In the genomic region with DNA sequence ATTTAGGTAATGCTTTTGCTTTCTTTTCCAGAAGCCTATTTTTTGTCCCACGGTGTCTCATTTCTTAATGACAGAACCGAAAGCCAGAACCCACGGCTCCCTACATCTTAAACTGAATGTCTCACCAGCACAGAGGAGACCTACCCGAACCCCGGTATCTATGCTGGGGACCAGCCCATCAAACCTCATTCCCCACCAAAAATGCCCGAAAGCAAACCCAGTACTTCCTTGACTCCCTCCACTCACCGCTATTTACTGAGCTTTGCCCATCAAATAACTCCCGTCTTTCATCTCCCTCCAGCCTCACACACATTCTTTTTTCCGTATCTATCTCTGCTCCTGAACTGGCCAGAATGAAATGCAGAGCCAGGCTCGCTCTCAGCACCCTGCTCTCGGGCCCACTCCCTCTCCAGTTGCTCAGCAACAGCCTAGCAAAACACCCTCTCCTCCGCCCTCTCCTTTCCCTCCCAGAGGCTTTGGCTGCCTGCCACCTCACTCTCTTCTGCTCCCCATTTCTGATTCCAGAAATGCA, we compare ENCODE assay signal across 8 cellular contexts. TPM values are rescaled to one million over a fixed set of nuclear protein-coding genes. Genes with fewer than 3 reads are reported as not detected.
DNase-seq lines count a peak whose midpoint lies in the region; ATAC-seq and TF ChIP-seq lines count a peak whose summit lies in the region.

No MANE protein-coding gene starts in this region.

- TF ChIP-seq CTCF in natural killer cell (IDR thresholded peaks at IDR 0.05) (no peak), brain (conservative IDR thresholded peaks at IDR 0.05) (no peak)

- H3K4me3 Mint-ChIP-seq in natural killer cell treated with Interleukin-12 subunit alpha and Interleukin-12 subunit beta and Interleukin-15 and Interleukin-18, amount 100 ng/mL, for 72 hours: peak overlapping the region; percentile 66
- H3K4me3 Mint-ChIP-seq in natural killer cell: no peak overlapping the region
- H3K4me3 Mint-ChIP-seq in brain: peak overlapping the region; percentile 85 to 90 (median 87)

- no peaks in the 10 kb centered on the region for H3K9me3 Mint-ChIP-seq in natural killer cell treated with Interleukin-12 subunit alpha and Interleukin-12 subunit beta and Interleukin-15 and Interleukin-18, amount 100 ng/mL, for 72 hours
- H3K9me3 Mint-ChIP-seq in natural killer cell: no peaks in the 10 kb centered on the region
- H3K9me3 Mint-ChIP-seq in brain: peaks cover 0 to 5% (median 0%) of the 10 kb centered on the region in 5 experiments

- peaks cover 49 to 70% of the 10 kb centered on the region in 2 donors for H3K27me3 Mint-ChIP-seq in natural killer cell treated with Interleukin-12 subunit alpha and Interleukin-12 subunit beta and Interleukin-15 and Interleukin-18, amount 100 ng/mL, for 72 hours
- H3K27me3 Mint-ChIP-seq in natural killer cell (ENCODE audit: low read depth in 2 of 2): peaks cover 47 to 61% of the 10 kb centered on the region in 2 donors
- peaks cover 7% of the 10 kb centered on the region for H3K27me3 Mint-ChIP-seq in brain

- peaks cover 24 to 30% of the 10 kb centered on the region in 2 donors for H3K4me1 Mint-ChIP-seq in natural killer cell treated with Interleukin-12 subunit alpha and Interleukin-12 subunit beta and Interleukin-15 and Interleukin-18, amount 100 ng/mL, for 72 hours (ENCODE audit: low read depth in 2 of 2)
- H3K4me1 Mint-ChIP-seq in natural killer cell (peaks cover 17 to 36% of the 10 kb centered on the region in 2 donors), brain (peaks cover 56% of the 10 kb centered on the region)

- H3K9me3 ChIP-seq in effector memory CD4-positive, alpha-beta T cell (ENCODE audit: control insufficient read depth, low read length): no peaks in the 10 kb centered on the region

- H3K27ac Mint-ChIP-seq in natural killer cell treated with Interleukin-12 subunit alpha and Interleukin-12 subunit beta and Interleukin-15 and Interleukin-18, amount 100 ng/mL, for 72 hours: no peak overlapping the region
- H3K27ac Mint-ChIP-seq in natural killer cell: no peak overlapping the region
- H3K27ac Mint-ChIP-seq in brain: peak overlapping the region in 4 of 5 experiments; percentile 86 to 94 (median 92)

- peak overlapping the region; percentile 4 for H3K4me3 ChIP-seq in iPS-11a (ENCODE audit: low read depth, low read length)
- no peak overlapping the region for H3K4me3 ChIP-seq in effector memory CD4-positive, alpha-beta T cell (ENCODE audit: insufficient read depth, low read depth, low read length, poor library complexity, severe bottlenecking)

- H3K27me3 ChIP-seq in effector memory CD4-positive, alpha-beta T cell (replicated peaks; ENCODE audit: control insufficient read depth, insufficient read depth, low read length, poor library complexity, severe bottlenecking): peaks cover 34% of the 10 kb centered on the region

- ATAC-seq in natural killer cell treated with Interleukin-12 subunit alpha and Interleukin-12 subunit beta and Interleukin-15 and Interleukin-18, amount 100 ng/mL, for 72 hours: no peak
- ATAC-seq in natural killer cell: no peak

- no peaks in the 10 kb centered on the region for H3K36me3 ChIP-seq in effector memory CD4-positive, alpha-beta T cell (ENCODE audit: control insufficient read depth, insufficient read depth, low read length)

- no peaks in the 10 kb centered on the region for H3K36me3 Mint-ChIP-seq in natural killer cell treated with Interleukin-12 subunit alpha and Interleukin-12 subunit beta and Interleukin-15 and Interleukin-18, amount 100 ng/mL, for 72 hours
- no peaks in the 10 kb centered on the region for H3K36me3 Mint-ChIP-seq in natural killer cell
- peaks cover 4% of the 10 kb centered on the region for H3K36me3 Mint-ChIP-seq in brain

- intact Hi-C loops in natural killer cell (cut with micrococcal nuclease): no loop called here

- no peak overlapping the region for H3K27ac ChIP-seq in effector memory CD4-positive, alpha-beta T cell (ENCODE audit: insufficient read depth, low read length, poor library complexity, severe bottlenecking)

- DNase-seq in natural killer cell treated with Interleukin-12 subunit alpha and Interleukin-12 subunit beta and Interleukin-15 and Interleukin-18, amount 100 ng/mL, for 72 hours (ENCODE audit: low spot score): peak; percentile 31
- DNase-seq in natural killer cell: no peak
- DNase-seq in NCI-H526 (lab: John Stamatoyannopoulos, UW): peak; percentile 45 to 75
- peak; percentile 74 for DNase-seq in renal cortical epithelial cell (ENCODE audit: low read depth)
- DNase-seq in stimulated activated CD4-positive, alpha-beta T cell treated with anti-CD3 and anti-CD28 coated beads, Interleukin-12 subunit alpha, Interleukin-12 subunit beta, amount 100 ng/mL, for 4 hours: no peak
- DNase-seq in effector memory CD4-positive, alpha-beta T cell: no peak

- H3K4me1 ChIP-seq in effector memory CD4-positive, alpha-beta T cell (ENCODE audit: control insufficient read depth, insufficient read depth, low read length, poor library complexity, severe bottlenecking): peaks cover 31% of the 10 kb centered on the region

RNA-seq across cellular contexts. Expression of a gene that starts 4.1 kb away (rescaled TPM):
- under 1 TPM in 1 of 2 donors, not detected in 1; 0.08 TPM for total RNA-seq in natural killer cell treated with Interleukin-12 subunit alpha and Interleukin-12 subunit beta and Interleukin-15 and Interleukin-18, amount 100 ng/mL, for 72 hours
- not detected for total RNA-seq in natural killer cell
- 769 TPM for polyA plus RNA-seq in brain (ENCODE audit: insufficient read depth, low read depth, low replicate concordance)
- 8.9 and 229 TPM in 2 replicates for total RNA-seq in renal cortical epithelial cell

RNA-seq across cellular contexts. Expression of a gene that starts 58.1 kb away (rescaled TPM):
- under 1 TPM in 1 of 2 donors, not detected in 1; 0.81 TPM for total RNA-seq in natural killer cell treated with Interleukin-12 subunit alpha and Interleukin-12 subunit beta and Interleukin-15 and Interleukin-18, amount 100 ng/mL, for 72 hours
- total RNA-seq in natural killer cell: under 1 TPM in 1 of 3 donors, not detected in 2; 0.21 TPM
- polyA plus RNA-seq in brain (ENCODE audit: insufficient read depth, low read depth, low replicate concordance): 233 TPM
- 42.6 and 151 TPM in 2 replicates for total RNA-seq in renal cortical epithelial cell

Comparison
In these comparisons a context has a peak if more than half of its experiments do, and no peak if none do; other contexts are left out.
1. DNase-seq: peak in natural killer cell treated with Interleukin-12 subunit alpha and Interleukin-12 subunit beta and Interleukin-15 and Interleukin-18, amount 100 ng/mL, for 72 hours (single experiment), NCI-H526 (2 of 2) and renal cortical epithelial cell (single experiment); none in natural killer cell (single experiment), stimulated activated CD4-positive, alpha-beta T cell treated with anti-CD3 and anti-CD28 coated beads, Interleukin-12 subunit alpha, Interleukin-12 subunit beta, amount 100 ng/mL, for 4 hours (single experiment) and effector memory CD4-positive, alpha-beta T cell (0 of 3).
2. H3K27ac Mint-ChIP-seq: peak in brain (4 of 5); none in natural killer cell treated with Interleukin-12 subunit alpha and Interleukin-12 subunit beta and Interleukin-15 and Interleukin-18, amount 100 ng/mL, for 72 hours (0 of 2) and natural killer cell (0 of 2).
3. RNA of a gene that starts 58.1 kb away (total RNA-seq): 42.6 to 151 TPM in renal cortical epithelial cell; 0.81 TPM in natural killer cell treated with Interleukin-12 subunit alpha and Interleukin-12 subunit beta and Interleukin-15 and Interleukin-18, amount 100 ng/mL, for 72 hours and 0.21 TPM in natural killer cell; every median in the first group is over 10 times any median in the second.